Comparison of ENCODE assay signal across 14 cellular contexts in genomic region chr10:79007843-79008319, GRCh38.
A peak's percentile ranks its signal among the peaks of the same experiment; 100 is the strongest.
DNase-seq lines count a peak whose midpoint lies in the region; ATAC-seq and TF ChIP-seq lines count a peak whose summit lies in the region.
"Had no signal": no experiment of that assay in that cellular context is flagged by ENCODE, and none has a peak within 500 bp of the region (broad histone marks: within the 10 kb centered on the region; RNA-seq: fewer than 3 reads in every experiment).

No MANE protein-coding gene starts in this region.

- H3K27ac Mint-ChIP-seq in activated T-cell treated with anti-CD3 and anti-CD28 coated beads, Interleukin-2, amount 50 U/mL, for 24 hours = no peak overlapping the region
- H3K27ac Mint-ChIP-seq: T-cell had no signal

- no peaks in the 10 kb centered on the region for H3K9me3 Mint-ChIP-seq in activated T-cell treated with anti-CD3 and anti-CD28 coated beads, Interleukin-2, amount 50 U/mL, for 24 hours
- H3K9me3 Mint-ChIP-seq: T-cell had no signal

- H3K9me3 ChIP-seq in mucosa of descending colon (no peaks in the 10 kb centered on the region), SJCRH30 (replicated peaks) (no peaks in the 10 kb centered on the region)
- H3K9me3 ChIP-seq: BE2C, tibial nerve had no signal

- no peaks in the 10 kb centered on the region for H3K27me3 ChIP-seq in SJCRH30
- H3K27me3 ChIP-seq: BE2C, tibial nerve had no signal

- H3K27me3 Mint-ChIP-seq in activated T-cell treated with anti-CD3 and anti-CD28 coated beads, Interleukin-2, amount 50 U/mL, for 24 hours = no peaks in the 10 kb centered on the region
- H3K27me3 Mint-ChIP-seq: T-cell had no signal

- H3K27ac ChIP-seq in SJCRH30 = no peak overlapping the region

- H3K4me3 ChIP-seq in mucosa of descending colon (no peak overlapping the region), SJCRH30 (no peak overlapping the region)
- H3K4me3 ChIP-seq: tibial nerve had no signal

- ATAC-seq in mucosa of descending colon = peak; percentile 76
- no peak for ATAC-seq in HG03097 (IDR thresholded peaks at IDR 0.05; ENCODE audit: low FRiP score, unreplicated experiment)
- ATAC-seq: activated CD4-positive, CD25-positive, alpha-beta regulatory T cell treated with anti-CD3 and anti-CD28 coated beads, Interleukin-2, amount 50 U/mL, for 24 hours had no signal

- no peaks in the 10 kb centered on the region for H3K4me1 ChIP-seq in mucosa of descending colon (ENCODE audit: low read depth)
- no peaks in the 10 kb centered on the region for H3K4me1 ChIP-seq in SJCRH30

- H3K36me3 ChIP-seq in mucosa of descending colon (ENCODE audit: low read depth) (no peaks in the 10 kb centered on the region), SJCRH30 (no peaks in the 10 kb centered on the region)
- H3K36me3 ChIP-seq: BE2C, tibial nerve had no signal

- H3K4me3 Mint-ChIP-seq in activated T-cell treated with anti-CD3 and anti-CD28 coated beads, Interleukin-2, amount 50 U/mL, for 24 hours = no peak overlapping the region
- H3K4me3 Mint-ChIP-seq: T-cell had no signal

- TF ChIP-seq CTCF in mucosa of descending colon (IDR thresholded peaks at IDR 0.05) = no peak

- DNase-seq in DMS 273 (lab: John Stamatoyannopoulos, UW; ENCODE audit: unreplicated experiment) (peak; percentile 83), MV-4-11 (lab: John Stamatoyannopoulos, UW) (peak; percentile 72), cerebellar nuclear complex (lab: John Stamatoyannopoulos, UW) (peak; percentile 81 to 94), mucosa of descending colon (peak in 1 of 3 donors; percentile 33), NCI-H1930 (lab: John Stamatoyannopoulos, UW) (no peak), SJCRH30 (no peak)
- DNase-seq in activated T-cell treated with anti-CD3 and anti-CD28 coated beads, Interleukin-2, amount 50 U/mL, for 24 hours = no peak
- DNase-seq: BE2C, NCI-H1092, NCI-H345, T-cell had no signal

- H3K4me1 Mint-ChIP-seq in activated T-cell treated with anti-CD3 and anti-CD28 coated beads, Interleukin-2, amount 50 U/mL, for 24 hours (ENCODE audit: low read depth) = no peaks in the 10 kb centered on the region

- intact Hi-C loops in mucosa of descending colon (cut with DNase I, micrococcal nuclease) = no loop called here

- H3K36me3 Mint-ChIP-seq in activated T-cell treated with anti-CD3 and anti-CD28 coated beads, Interleukin-2, amount 50 U/mL, for 24 hours (ENCODE audit: low read depth) = no peaks in the 10 kb centered on the region
- H3K36me3 Mint-ChIP-seq: T-cell had no signal

Comparison
In these comparisons a context has a peak if more than half of its experiments do, and no peak if none do; other contexts are left out.
1. DNase-seq: peak in DMS 273 (single experiment), MV-4-11 (single experiment) and cerebellar nuclear complex (2 of 2); none in NCI-H1930 (0 of 2), activated T-cell treated with anti-CD3 and anti-CD28 coated beads, Interleukin-2, amount 50 U/mL, for 24 hours (single experiment) and SJCRH30 (0 of 2).